Comparison of ENCODE assay signal across 8 cellular contexts in genomic region chr3:195546130-195546560, GRCh38. TPM values are rescaled to one million over a fixed set of nuclear protein-coding genes. Genes with fewer than 3 reads are reported as not detected.
DNase-seq lines count a peak whose midpoint lies in the region; ATAC-seq, FAIRE-seq and TF ChIP-seq lines count a peak whose summit lies in the region.

No MANE protein-coding gene starts in this region.

- no peaks in the 10 kb centered on the region for H3K27me3 ChIP-seq in pancreas
- H3K27me3 ChIP-seq in BE2C, result no peaks in the 10 kb centered on the region
- no peaks in the 10 kb centered on the region for H3K27me3 ChIP-seq in mesendoderm (ENCODE audit: insufficient read depth, low read length, poor library complexity)

- H3K27me3 Mint-ChIP-seq in chondrocyte (ENCODE audit: low read depth), result no peaks in the 10 kb centered on the region

- H3K27ac ChIP-seq in OCI-LY7 (ENCODE audit: low read depth, low read length, poor library complexity, severe bottlenecking), result no peak overlapping the region
- peak overlapping the region in 2 of 4 donors; percentile 67 to 80 for H3K27ac ChIP-seq in pancreas
- H3K27ac ChIP-seq in mesendoderm (ENCODE audit: low read depth, low read length), result no peak overlapping the region

- BruUV-seq in OCI-LY7 (replicated peaks; lab: Mats Ljungman, UMichigan), result no TSS peak

- no peak overlapping the region for H2AK5ac ChIP-seq in mesendoderm (ENCODE audit: low read length)

- no peak overlapping the region for H3K23ac ChIP-seq in mesendoderm (ENCODE audit: low read length)

- CTCF ChIA-PET in OCI-LY7 (lab: Charles Lee; ENCODE audit: unreplicated experiment), result no interaction called here

- H3K4me1 ChIP-seq in OCI-LY7 (ENCODE audit: insufficient read depth, low read length, poor library complexity, severe bottlenecking), result peaks cover 49% of the 10 kb centered on the region
- H3K4me1 ChIP-seq in pancreas, result peaks cover 6 to 26% (median 13%) of the 10 kb centered on the region in 3 donors
- H3K4me1 ChIP-seq in BE2C, result peaks cover 18% of the 10 kb centered on the region
- H3K4me1 ChIP-seq in mesendoderm (ENCODE audit: control insufficient read depth, low read depth, low read length), result peaks cover 5% of the 10 kb centered on the region

- H3K79me1 ChIP-seq in mesendoderm (ENCODE audit: low read length), result peaks cover 3% of the 10 kb centered on the region

- H3K4me1 Mint-ChIP-seq in chondrocyte (ENCODE audit: low read depth), result peaks cover 40% of the 10 kb centered on the region

- 28 to 43% methylated on average over 4 of the region's 4 CpGs for WGBS in pancreas, 2 donors
- WGBS in mesendoderm (ENCODE audit: extremely low coverage, insufficient coverage, low lambda C conversion rate), result no CpG with 5 or more reads among the region's 4 CpGs

- H3K4me2 ChIP-seq in OCI-LY7 (ENCODE audit: low read length) (peak overlapping the region; percentile 43), mesendoderm (ENCODE audit: low read length) (no peak overlapping the region)

- H3K9me3 ChIP-seq in OCI-LY7 (ENCODE audit: low read length) (no peaks in the 10 kb centered on the region), pancreas (no peaks in the 10 kb centered on the region), BE2C (no peaks in the 10 kb centered on the region)

- H3K4me3 ChIP-seq in OCI-LY7 (ENCODE audit: low read depth, low read length, poor library complexity, severe bottlenecking), result no peak overlapping the region
- no peak overlapping the region for H3K4me3 ChIP-seq in pancreas
- H3K4me3 ChIP-seq in BE2C (ENCODE audit: low read depth, low read length), result no peak overlapping the region
- H3K4me3 ChIP-seq in mesendoderm (ENCODE audit: low read length), result no peak overlapping the region

- peaks cover 18% of the 10 kb centered on the region for H3K79me2 ChIP-seq in OCI-LY7 (ENCODE audit: insufficient read depth, low read depth, low read length)
- peaks cover 4% of the 10 kb centered on the region for H3K79me2 ChIP-seq in mesendoderm (ENCODE audit: control insufficient read depth, insufficient read depth, low read length)

- H3K4ac ChIP-seq in mesendoderm (ENCODE audit: low read depth, low read length), result no peak overlapping the region

- peak overlapping the region; percentile 88 for H3K27ac Mint-ChIP-seq in chondrocyte (ENCODE audit: unreplicated experiment)

- no peak overlapping the region for H2BK15ac ChIP-seq in mesendoderm (replicated peaks; ENCODE audit: low read depth)

- FAIRE-seq in pancreas (lab: Jason Lieb, UNC), result no peak

- no peak overlapping the region for H2BK5ac ChIP-seq in mesendoderm (ENCODE audit: low read length)

- ATAC-seq in pancreas, result peak; percentile 9 to 56 (median 22)

- H3K36me3 ChIP-seq in OCI-LY7 (ENCODE audit: insufficient read depth, low read length) (no peaks in the 10 kb centered on the region), pancreas (no peaks in the 10 kb centered on the region), BE2C (no peaks in the 10 kb centered on the region), mesendoderm (ENCODE audit: control insufficient read depth, insufficient read depth, low read length) (no peaks in the 10 kb centered on the region)

- H3K9me2 ChIP-seq in OCI-LY7 (ENCODE audit: insufficient read depth, low read length), result no peaks in the 10 kb centered on the region

- no peak overlapping the region for H3K9ac ChIP-seq in mesendoderm (ENCODE audit: low read length)

- TF ChIP-seq CTCF in OCI-LY7 (conservative IDR thresholded peaks at IDR 0.05; ENCODE audit: low read length) (no peak), chondrocyte (IDR thresholded peaks at IDR 0.05) (no peak), pancreas (IDR thresholded peaks at IDR 0.05) (no peak), BE2C (IDR thresholded peaks at IDR 0.05; ENCODE audit: low read depth, low read length) (no peak)

- no peak overlapping the region for H2BK120ac ChIP-seq in mesendoderm (ENCODE audit: low read depth, low read length)

- no peaks in the 10 kb centered on the region for H3K9me3 Mint-ChIP-seq in chondrocyte (ENCODE audit: low read depth)

- POLR2A ChIA-PET in OCI-LY7 (lab: Charles Lee), result interaction anchor here (0.6 to 1.3 kb wide), 4 partner anchors 9 to 956 kb away, joined by 3 to 7 read pairs (median 4); partner anchors contain the start of gene XXYLT1

- H3K56ac ChIP-seq in mesendoderm (ENCODE audit: low read length), result no peak overlapping the region

- peak; percentile 42 for DNase-seq in CD1c-positive myeloid dendritic cell (ENCODE audit: extremely low spot score)
- no peak for DNase-seq in OCI-LY7 (ENCODE audit: low spot score)
- no peak for DNase-seq in chondrocyte (ENCODE audit: low spot score)
- DNase-seq in pancreas, result peak in 4 of 6 donors; percentile 62 to 83 (median 64)
- DNase-seq in BE2C, result no peak
- DNase-seq in mesendoderm, result no peak
- DNase-seq in activated gamma-delta T cell (lab: John Stamatoyannopoulos, UW), result no peak
- DNase-seq in SHP77 treated with DMSO at 0.1 percent for 48 hours (lab: John Stamatoyannopoulos, UW), result no peak

- intact Hi-C loops in OCI-LY7 (cut with micrococcal nuclease; ENCODE audit: unreplicated experiment) (no loop called here), pancreas (cut with DNase I) (no loop called here)

- no peaks in the 10 kb centered on the region for H3K36me3 Mint-ChIP-seq in chondrocyte (ENCODE audit: low read depth)

- no peak overlapping the region for H4K8ac ChIP-seq in mesendoderm (ENCODE audit: low read depth, low read length)

- H4K20me1 ChIP-seq in OCI-LY7 (ENCODE audit: insufficient read depth, low read length), result peaks cover 8% of the 10 kb centered on the region; the same call in 1 of the 2 replicates

- H3K18ac ChIP-seq in mesendoderm (ENCODE audit: low read length), result no peak overlapping the region

- H3K4me3 Mint-ChIP-seq in chondrocyte (ENCODE audit: unreplicated experiment), result peak overlapping the region; percentile 37

- peak overlapping the region; percentile 24; the same call in 1 of the 2 replicates for H2AFZ ChIP-seq in OCI-LY7 (ENCODE audit: low read length)

- H4K5ac ChIP-seq in mesendoderm (ENCODE audit: low read length), result no peak overlapping the region

RNA-seq across cellular contexts. Expression of gene PPP1R2, which starts 3.0 kb away (rescaled TPM):
- 239 and 294 TPM in 2 replicates for total RNA-seq in OCI-LY7 (2014; rRNA removed; shearing (Covaris generic))
- total RNA-seq in OCI-LY7 (2022), result 86.5 and 91.9 TPM in 2 replicates
- total RNA-seq in chondrocyte, result 30.5 to 46.9 TPM (median 45.8 TPM) in 3 replicates
- 10 to 100 TPM; 14.7 to 26.0 (median 16.9) TPM for total RNA-seq in pancreas
- polyA plus RNA-seq in pancreas, result 10 to 100 TPM in 1 of 2 donors, 1 to 10 TPM in 1; 9.5 to 15.5 TPM
- 42.7 TPM for polyA plus RNA-seq in BE2C (2012; ENCODE audit: insufficient read depth, insufficient read length, low read depth)
- polyA plus RNA-seq in mesendoderm (2013, experiment 1 of 2), result 20.5 TPM
- polyA plus RNA-seq in mesendoderm (2013, experiment 2 of 2), result 20.5 TPM

RNA-seq across cellular contexts. Expression of gene APOD, which starts 37.6 kb away (rescaled TPM):
- not detected in 2 replicates for total RNA-seq in OCI-LY7 (2014; rRNA removed; shearing (Covaris generic))
- total RNA-seq in OCI-LY7 (2022) (not detected in 2 replicates), chondrocyte (2.1 to 26.1 TPM (median 2.9 TPM) in 3 replicates), pancreas (100 to 1,000 TPM in 2 of 6 donors, 10 to 100 TPM in 4; 12.1 to 133 (median 54.6) TPM)
- 10 to 100 TPM; 47.9 to 75.7 TPM for polyA plus RNA-seq in pancreas
- polyA plus RNA-seq in BE2C (2012; ENCODE audit: insufficient read depth, insufficient read length, low read depth), result not detected
- polyA plus RNA-seq in mesendoderm (2013, experiment 1 of 2), result 0.07 TPM
- polyA plus RNA-seq in mesendoderm (2013, experiment 2 of 2), result 0.04 TPM

Comparison
In these comparisons a context has a peak if more than half of its experiments do, and no peak if none do; other contexts are left out.
1. DNase-seq: peak in CD1c-positive myeloid dendritic cell (single experiment) and pancreas (4 of 6); none in OCI-LY7 (single experiment), chondrocyte (single experiment), BE2C (single experiment), mesendoderm (single experiment), activated gamma-delta T cell (single experiment) and SHP77 treated with DMSO at 0.1 percent for 48 hours (single experiment).